9 cellular contexts compared by ENCODE assay signal in the genomic region with DNA sequence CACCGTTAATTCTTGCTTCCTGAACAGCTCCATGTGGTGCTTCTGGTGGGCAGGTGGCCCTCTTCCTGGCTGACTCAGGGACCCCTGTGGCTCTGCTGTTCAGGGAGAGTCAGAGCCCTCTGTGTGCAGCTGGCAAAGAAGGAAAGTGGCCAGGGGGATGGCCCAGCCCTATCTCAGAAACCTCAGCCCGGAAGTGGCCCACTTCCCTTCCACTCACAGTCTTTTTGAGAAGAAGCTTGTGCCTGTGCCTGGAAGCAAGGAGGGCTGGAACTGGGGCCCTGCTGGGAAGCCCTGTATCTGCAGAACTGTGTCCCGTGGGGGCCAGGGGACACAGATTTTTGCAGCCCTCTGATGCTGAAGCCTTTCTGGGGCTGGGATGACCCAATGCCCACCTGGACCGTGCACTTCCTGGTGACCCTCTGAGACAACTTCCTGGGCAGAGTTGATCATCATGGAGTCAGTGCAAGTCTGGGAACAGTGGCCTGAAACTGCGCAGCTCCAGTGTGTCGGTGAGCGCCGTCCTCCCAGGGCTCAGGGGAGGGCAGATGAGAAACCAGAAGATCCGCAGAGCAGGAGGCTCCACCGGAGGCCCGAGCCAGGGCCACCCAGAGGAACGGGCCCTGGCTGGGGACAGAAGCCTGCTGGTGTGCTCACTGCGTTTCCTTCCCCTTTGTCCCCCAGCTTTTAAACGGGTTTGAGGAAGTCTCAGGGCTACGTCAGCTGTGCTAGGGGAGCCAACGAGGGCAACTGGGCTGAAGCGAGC.
DNase-seq lines count a peak whose midpoint lies in the region; ATAC-seq, FAIRE-seq and TF ChIP-seq lines count a peak whose summit lies in the region.
"Had no signal": no experiment of that assay in that cellular context is flagged by ENCODE, and none has a peak within 500 bp of the region (broad histone marks: within the 10 kb centered on the region; RNA-seq: fewer than 3 reads in every experiment).

No MANE protein-coding gene starts in this region.

- no peak overlapping the region for H3K23ac ChIP-seq in mesenchymal stem cell (ENCODE audit: low read length in 2 of 2)

- no peak overlapping the region for H4K91ac ChIP-seq in mesenchymal stem cell (ENCODE audit: low read length)

- H3K27ac ChIP-seq in liver (ENCODE audit: low read depth in 1 of 2, low read length in 2 of 2) = peak overlapping the region; percentile 4 to 73
- H3K27ac ChIP-seq in HepG2 (ENCODE audit: extremely low read length, insufficient read depth, low read length) = no peak overlapping the region
- peak overlapping the region; percentile 59 to 78 (median 66) for H3K27ac ChIP-seq in upper lobe of left lung
- no peak overlapping the region for H3K27ac ChIP-seq in mesenchymal stem cell (ENCODE audit: low read length, poor library complexity, severe bottlenecking)

- no peak overlapping the region for H2BK12ac ChIP-seq in mesenchymal stem cell (ENCODE audit: low read length in 2 of 2)

- no peaks in the 10 kb centered on the region for H3K79me2 ChIP-seq in HepG2 (ENCODE audit: insufficient read depth, low read length)

- H3K27me3 Mint-ChIP-seq in activated CD8-positive, alpha-beta T cell treated with anti-CD3 and anti-CD28 coated beads for 36 hours = peaks cover 3% of the 10 kb centered on the region

- peak overlapping the region; percentile 67 for H3K4me3 Mint-ChIP-seq in activated CD8-positive, alpha-beta T cell treated with anti-CD3 and anti-CD28 coated beads for 36 hours

- H3K9ac ChIP-seq in liver (ENCODE audit: low read depth in 1 of 2, low read length in 2 of 2) (no peak overlapping the region), HepG2 (ENCODE audit: insufficient read depth, low read depth, low read length) (no peak overlapping the region), mesenchymal stem cell (ENCODE audit: low read length) (no peak overlapping the region)

- H3K79me1 ChIP-seq in mesenchymal stem cell (replicated peaks; ENCODE audit: low read length, poor library complexity, severe bottlenecking) = no peaks in the 10 kb centered on the region

- no peak overlapping the region for H3K18ac ChIP-seq in mesenchymal stem cell (ENCODE audit: low read depth in 1 of 2, low read length in 2 of 2)

- H3K27me3 ChIP-seq in liver (ENCODE audit: control insufficient read depth in 4 of 4, insufficient read depth in 4 of 4, low read length in 3 of 4) (no peaks in the 10 kb centered on the region), HepG2 (ENCODE audit: control insufficient read depth in 1 of 2, insufficient read depth in 2 of 2, low read length in 2 of 2) (peaks cover 11 to 60% of the 10 kb centered on the region in 2 experiments), upper lobe of left lung (no peaks in the 10 kb centered on the region), mesenchymal stem cell (ENCODE audit: control insufficient read depth in 1 of 2, insufficient read depth in 1 of 2, low read length in 2 of 2) (peaks cover 0 to 62% of the 10 kb centered on the region in 2 experiments)

- H3K36me3 ChIP-seq in liver (ENCODE audit: control insufficient read depth in 4 of 4, insufficient read depth in 3 of 4, low read depth in 1 of 4, low read length in 3 of 4) (no peaks in the 10 kb centered on the region), HepG2 (replicated peaks in 1 of 2; ENCODE audit: control insufficient read depth in 1 of 2, insufficient read depth in 2 of 2, low read length in 2 of 2) (no peaks in the 10 kb centered on the region), upper lobe of left lung (no peaks in the 10 kb centered on the region), mesenchymal stem cell (ENCODE audit: control insufficient read depth in 1 of 2, insufficient read depth in 2 of 2, low read depth in 1 of 2, low read length in 2 of 2) (no peaks in the 10 kb centered on the region)

- H3K4me1 ChIP-seq in liver (ENCODE audit: control insufficient read depth in 4 of 4, insufficient read depth in 4 of 4, low read length in 3 of 4) (no peaks in the 10 kb centered on the region), HepG2 (ENCODE audit: insufficient read depth, low read length) (no peaks in the 10 kb centered on the region), upper lobe of left lung (no peaks in the 10 kb centered on the region), mesenchymal stem cell (ENCODE audit: control insufficient read depth, insufficient read depth, low read depth, low read length) (peaks cover 12% of the 10 kb centered on the region)

- TF ChIP-seq RAD21 in liver (IDR thresholded peaks at IDR 0.05) (no peak), HepG2 (CRISPR knock-in tag; IDR thresholded peaks at IDR 0.05) (no peak)

- TF ChIP-seq CTCF in liver (IDR thresholded peaks at IDR 0.05; ENCODE audit: low read depth, low read length, missing input control) (no peak), HepG2 (CRISPR knock-in tag; IDR thresholded peaks at IDR 0.05) (no peak), lower leg skin (IDR thresholded peaks at IDR 0.05) (no peak), upper lobe of left lung (IDR thresholded peaks at IDR 0.05) (no peak)
- TF ChIP-seq CTCF in activated CD8-positive, alpha-beta T cell treated with anti-CD3 and anti-CD28 coated beads for 36 hours (IDR thresholded peaks at IDR 0.05) = no peak

- no peaks in the 10 kb centered on the region for H4K20me1 ChIP-seq in HepG2 (ENCODE audit: insufficient read depth, low read length)

- TF ChIP-seq EP300 in HepG2 (IDR thresholded peaks at IDR 0.05; ENCODE audit: low read depth in 2 of 2, low read length in 2 of 2) (no peak), HepG2 (CRISPR knock-in tag; IDR thresholded peaks at IDR 0.05; ENCODE audit: borderline replicate concordance) (no peak), upper lobe of left lung (IDR thresholded peaks at IDR 0.05) (no peak)

- H2AK5ac ChIP-seq in mesenchymal stem cell (ENCODE audit: low read length, severe bottlenecking) = no peak overlapping the region

- ATAC-seq in HepG2 = no peak
- peak; percentile 89 for ATAC-seq in activated CD8-positive, alpha-beta T cell treated with anti-CD3 and anti-CD28 coated beads for 36 hours
- peak; percentile 70 to 86 for ATAC-seq in upper lobe of left lung (ENCODE audit: low FRiP score in 2 of 2)
- ATAC-seq in GM21447 (IDR thresholded peaks at IDR 0.05; ENCODE audit: unreplicated experiment) = no peak

- H2BK120ac ChIP-seq in mesenchymal stem cell (ENCODE audit: low read depth, low read length) = no peak overlapping the region

- H3K4me2 ChIP-seq in HepG2 (ENCODE audit: low read depth, low read length) (no peak overlapping the region), mesenchymal stem cell (ENCODE audit: low read length, poor library complexity, severe bottlenecking) (no peak overlapping the region)

- H4K8ac ChIP-seq in mesenchymal stem cell (ENCODE audit: low read length) = no peak overlapping the region

- no peak overlapping the region for H2BK5ac ChIP-seq in mesenchymal stem cell (ENCODE audit: low read depth, low read length, poor library complexity, severe bottlenecking)

- H3K4ac ChIP-seq in mesenchymal stem cell (ENCODE audit: low read depth in 1 of 2, low read length in 2 of 2) = no peak overlapping the region

- WGBS in liver = 66% methylated on average over 17 of the region's 17 CpGs
- WGBS in HepG2 (ENCODE audit: low lambda C conversion rate) = 35% methylated on average over 4 of the region's 17 CpGs
- WGBS in lower leg skin, 2 donors = 66 to 78% methylated on average over 17 of the region's 17 CpGs
- WGBS in upper lobe of left lung, 2 donors = 64 to 72% methylated on average over 5 to 17 of the region's 17 CpGs
- whole genome bisulfite sequencing in mesenchymal stem cell = 80% methylated on average over 17 of the region's 17 CpGs

- no peaks in the 10 kb centered on the region for H3K9me3 ChIP-seq in liver (ENCODE audit: control insufficient read depth in 4 of 4, low read length in 3 of 4)
- no peaks in the 10 kb centered on the region for H3K9me3 ChIP-seq in HepG2 (ENCODE audit: low read length)
- no peaks in the 10 kb centered on the region for H3K9me3 ChIP-seq in upper lobe of left lung
- no peaks in the 10 kb centered on the region for H3K9me3 ChIP-seq in mesenchymal stem cell (ENCODE audit: control insufficient read depth, low read length)

- TF ChIP-seq POLR2A in HepG2 (IDR thresholded peaks at IDR 0.05; ENCODE audit: insufficient read depth in 1 of 2, low read depth in 2 of 2, low read length in 2 of 2) (no peak), lower leg skin (IDR thresholded peaks at IDR 0.05) (no peak), upper lobe of left lung (IDR thresholded peaks at IDR 0.05) (peak in 2 of 4 donors; percentile 40 to 70)

- H2AFZ ChIP-seq in HepG2 (ENCODE audit: low read length) = no peak overlapping the region
- no peak overlapping the region for H2AFZ ChIP-seq in mesenchymal stem cell (ENCODE audit: low read depth, low read length)

- no peaks in the 10 kb centered on the region for H3K9me3 Mint-ChIP-seq in activated CD8-positive, alpha-beta T cell treated with anti-CD3 and anti-CD28 coated beads for 36 hours

- CTCF ChIA-PET in HepG2 (lab: Yijun Ruan, JAX; ENCODE audit: low intra/inter-chr PET ratio, low total read pairs) = no interaction called here
- CTCF ChIA-PET in activated CD8-positive, alpha-beta T cell treated with anti-CD3 and anti-CD28 coated beads for 36 hours (lab: Charles Lee) = no interaction called here

- no peak overlapping the region for H3K14ac ChIP-seq in mesenchymal stem cell (ENCODE audit: low read length in 2 of 2)

- H2BK15ac ChIP-seq in mesenchymal stem cell (ENCODE audit: low read depth, poor library complexity, severe bottlenecking) = no peak overlapping the region

- intact Hi-C loops in HepG2 (cut with micrococcal nuclease; ENCODE audit: unreplicated experiment) = no loop called here
- intact Hi-C loops in activated CD8-positive, alpha-beta T cell treated with anti-CD3 and anti-CD28 coated beads for 36 hours (cut with micrococcal nuclease) = no loop called here
- intact Hi-C loops in lower leg skin (cut with DNase I; ENCODE audit: low total_unique reads) = loop anchor here (5.0 to 10.0 kb wide), 2 partner anchors 264 to 464 kb away; no protein-coding TSS in a partner anchor

- FAIRE-seq in HepG2 (lab: Jason Lieb, UNC) = no peak
- FAIRE-seq: TTC549 had no signal

- POLR2A ChIA-PET in HepG2 (lab: Yijun Ruan, JAX) = no interaction called here
- POLR2A ChIA-PET in activated CD8-positive, alpha-beta T cell treated with anti-CD3 and anti-CD28 coated beads for 36 hours (lab: Charles Lee) = interaction anchor here (1.4 kb wide), 1 partner anchor 11 kb away, joined by 5 read pairs; no protein-coding TSS in a partner anchor

- no peaks in the 10 kb centered on the region for H3K36me3 Mint-ChIP-seq in activated CD8-positive, alpha-beta T cell treated with anti-CD3 and anti-CD28 coated beads for 36 hours (ENCODE audit: low read depth)

- DNase-seq in HepG2 (ENCODE audit: low spot score) (no peak), lower leg skin (ENCODE audit: low spot score in 2 of 2) (peak; percentile 27 to 87), upper lobe of left lung (peak; percentile 70), mesenchymal stem cell (no peak), middle frontal gyrus (ENCODE audit: extremely low spot score, low spot score) (no peak)
- peak; percentile 66 for DNase-seq in activated CD8-positive, alpha-beta T cell treated with anti-CD3 and anti-CD28 coated beads for 36 hours

- no peak overlapping the region for H3K4me3 ChIP-seq in liver (ENCODE audit: low read depth in 1 of 3, low read length in 3 of 3)
- H3K4me3 ChIP-seq in HepG2 (replicated peaks in 1 of 3; ENCODE audit: insufficient read depth in 1 of 3, low read depth in 2 of 3, low read length in 3 of 3) = no peak overlapping the region
- H3K4me3 ChIP-seq in lower leg skin (ENCODE audit: low read depth, poor library complexity, severe bottlenecking) = no peak overlapping the region
- peak overlapping the region in 3 of 4 donors; percentile 16 to 37 (median 24) for H3K4me3 ChIP-seq in upper lobe of left lung
- H3K4me3 ChIP-seq in mesenchymal stem cell (ENCODE audit: insufficient read depth in 1 of 2, low read depth in 1 of 2, low read length in 2 of 2) = no peak overlapping the region

- H3K27ac Mint-ChIP-seq in activated CD8-positive, alpha-beta T cell treated with anti-CD3 and anti-CD28 coated beads for 36 hours = peak overlapping the region; percentile 75

- H3K4me1 Mint-ChIP-seq in activated CD8-positive, alpha-beta T cell treated with anti-CD3 and anti-CD28 coated beads for 36 hours (ENCODE audit: low read depth) = peaks cover 17% of the 10 kb centered on the region

- BruUV-seq in HepG2 (replicated peaks; lab: Mats Ljungman, UMichigan) = no TSS peak

- in situ Hi-C loops in HepG2 (cut with HindIII; ENCODE audit: extremely low pct_ligation_motif_present, low pct_unique_long_range_greater_than_20kb) = no loop called here

Comparison
In these comparisons a context has a peak if more than half of its experiments do, and no peak if none do; other contexts are left out.
1. H3K27ac ChIP-seq: peak in liver (2 of 2) and upper lobe of left lung (4 of 4); none in HepG2 (single experiment) and mesenchymal stem cell (single experiment).
2. H3K4me3 ChIP-seq: peak in upper lobe of left lung (3 of 4); none in liver (0 of 3), HepG2 (0 of 3), lower leg skin (single experiment) and mesenchymal stem cell (0 of 2).
3. ATAC-seq: peak in activated CD8-positive, alpha-beta T cell treated with anti-CD3 and anti-CD28 coated beads for 36 hours (single experiment) and upper lobe of left lung (2 of 2); none in HepG2 (single experiment) and GM21447 (single experiment).
4. DNase-seq: peak in activated CD8-positive, alpha-beta T cell treated with anti-CD3 and anti-CD28 coated beads for 36 hours (single experiment), lower leg skin (2 of 2) and upper lobe of left lung (2 of 2); none in HepG2 (single experiment), mesenchymal stem cell (single experiment) and middle frontal gyrus (single experiment).